In genomic region chr17:19361975-19362292, GRCh38 we compare ENCODE assay signal across 8 cellular contexts. TPM values are rescaled to one million over a fixed set of nuclear protein-coding genes. Genes with fewer than 3 reads are reported as not detected.
DNase-seq lines count a peak whose midpoint lies in the region; ATAC-seq and TF ChIP-seq lines count a peak whose summit lies in the region.

No MANE protein-coding gene starts in this region.

- DNase-seq in GM12864 (ENCODE audit: low read depth) (no peak), foreskin keratinocyte (no peak), sigmoid colon (no peak), NCI-H1417 treated with DMSO at 0.1 percent for 48 hours (lab: John Stamatoyannopoulos, UW) (no peak), omental fat pad (ENCODE audit: low spot score) (no peak)

- H3K4me1 ChIP-seq in foreskin keratinocyte (peaks cover 8% of the 10 kb centered on the region), sigmoid colon (peaks cover 0 to 20% (median 17%) of the 10 kb centered on the region in 4 donors)

- H3K36me3 ChIP-seq in sigmoid colon, result peaks cover 0 to 18% (median 2%) of the 10 kb centered on the region in 4 donors

- TF ChIP-seq EP300 in sigmoid colon (IDR thresholded peaks at IDR 0.05), result no peak

- TF ChIP-seq CTCF in GM12864 (IDR thresholded peaks at IDR 0.05; ENCODE audit: low read depth, low read length, missing control alignments) (no peak), VCaP (conservative IDR thresholded peaks at IDR 0.05) (no peak), foreskin keratinocyte (conservative IDR thresholded peaks at IDR 0.05) (no peak), sigmoid colon (IDR thresholded peaks at IDR 0.05) (no peak), omental fat pad (IDR thresholded peaks at IDR 0.05) (no peak)

- TF ChIP-seq POLR2A in sigmoid colon (IDR thresholded peaks at IDR 0.05), result no peak

- peak overlapping the region; percentile 84 for H3K27ac ChIP-seq in VCaP
- peak overlapping the region; percentile 50 for H3K27ac ChIP-seq in foreskin keratinocyte
- peak overlapping the region; percentile 85 to 91 (median 88) for H3K27ac ChIP-seq in sigmoid colon

- peak overlapping the region; percentile 68 for H3K4me3 ChIP-seq in GM12864 (ENCODE audit: low read depth, low read length)
- peak overlapping the region; percentile 65 to 83 (median 78) for H3K4me3 ChIP-seq in sigmoid colon

- intact Hi-C loops in sigmoid colon (cut with DNase I), result loop anchor here (1.0 to 5.0 kb wide), 5 partner anchors 15 to 400 kb away; partner anchors contain the start of genes ALDH3A2 and RNF112

- H3K27me3 ChIP-seq in foreskin keratinocyte (no peaks in the 10 kb centered on the region), sigmoid colon (no peaks in the 10 kb centered on the region)

- WGBS in sigmoid colon, 2 donors, result 4 to 21% methylated on average over 16 of the region's 16 CpGs

- no peaks in the 10 kb centered on the region for H3K9me3 ChIP-seq in sigmoid colon

- ATAC-seq in foreskin keratinocyte, result no peak
- ATAC-seq in activated CD4-positive, CD25-positive, alpha-beta regulatory T cell treated with anti-CD3 and anti-CD28 coated beads, Interleukin-2, amount 50 U/mL, for 24 hours, result no peak
- ATAC-seq in HG02763 (IDR thresholded peaks at IDR 0.05; ENCODE audit: unreplicated experiment), result no peak
- no peak for ATAC-seq in omental fat pad (ENCODE audit: low FRiP score)

RNA-seq across cellular contexts. Expression of gene B9D1, which starts 0.6 kb away (rescaled TPM):
- total RNA-seq in foreskin keratinocyte (32.6 and 34.7 TPM in 2 replicates), sigmoid colon (10 to 100 TPM; 15.2 to 22.4 (median 16.0) TPM), omental fat pad (10 to 100 TPM in 3 of 4 donors, 1 to 10 TPM in 1; 8.0 to 27.4 (median 18.3) TPM)
- polyA plus RNA-seq in foreskin keratinocyte (46.6 and 52.2 TPM in 2 replicates), sigmoid colon (10 to 100 TPM in 1 of 3 donors, 1 to 10 TPM in 2; 6.6 to 12.1 (median 6.9) TPM)

RNA-seq across cellular contexts. Expression of gene MAPK7, which starts 16.4 kb away (rescaled TPM):
- total RNA-seq in foreskin keratinocyte, result 12.3 and 13.5 TPM in 2 replicates
- polyA plus RNA-seq in foreskin keratinocyte, result 11.8 TPM in 2 replicates
- total RNA-seq in sigmoid colon, result 10 to 100 TPM; 22.4 to 45.7 (median 29.5) TPM
- 10 to 100 TPM; 18.3 to 35.9 (median 22.8) TPM for polyA plus RNA-seq in sigmoid colon
- total RNA-seq in omental fat pad, result 10 to 100 TPM; 12.9 to 25.2 (median 21.9) TPM

RNA-seq across cellular contexts. Expression of gene MFAP4, which starts 25.1 kb away (rescaled TPM):
- total RNA-seq in foreskin keratinocyte (not detected in 2 replicates), sigmoid colon (100 to 1,000 TPM; 189 to 324 (median 195) TPM), omental fat pad (100 to 1,000 TPM in 2 of 4 donors, 10 to 100 TPM in 2; 79.0 to 170 (median 111) TPM)
- polyA plus RNA-seq in foreskin keratinocyte (not detected in 2 replicates), sigmoid colon (10 to 100 TPM in 2 of 3 donors, 1 to 10 TPM in 1; 9.9 to 52.2 (median 42.0) TPM)

RNA-seq across cellular contexts. Expression of gene RNF112, which starts 49.1 kb away (rescaled TPM):
- total RNA-seq in foreskin keratinocyte (0.07 and 0.14 TPM in 2 replicates), sigmoid colon (1 to 10 TPM; 3.8 to 8.6 (median 7.8) TPM), omental fat pad (1 to 10 TPM in 3 of 4 donors, under 1 TPM in 1; 0.44 to 3.0 (median 1.7) TPM)
- polyA plus RNA-seq in foreskin keratinocyte (0.04 and 0.07 TPM in 2 replicates), sigmoid colon (1 to 10 TPM in 1 of 3 donors, under 1 TPM in 2; 0.60 to 7.2 (median 0.92) TPM)

Comparison
In these comparisons a context has a peak if more than half of its experiments do, and no peak if none do; other contexts are left out.
1. RNA of gene MFAP4, which starts 25.1 kb away (total RNA-seq): 189 to 324 TPM in sigmoid colon and 79.0 to 170 TPM in omental fat pad; not detected in foreskin keratinocyte; every median in the first group is over 10 times any median in the second.
2. Peak in every context shown above with its lines, with median percentiles within 50 percentile points of each other: H3K27ac ChIP-seq.